ENCODE assay signal across 1 cellular context in the genomic region with DNA sequence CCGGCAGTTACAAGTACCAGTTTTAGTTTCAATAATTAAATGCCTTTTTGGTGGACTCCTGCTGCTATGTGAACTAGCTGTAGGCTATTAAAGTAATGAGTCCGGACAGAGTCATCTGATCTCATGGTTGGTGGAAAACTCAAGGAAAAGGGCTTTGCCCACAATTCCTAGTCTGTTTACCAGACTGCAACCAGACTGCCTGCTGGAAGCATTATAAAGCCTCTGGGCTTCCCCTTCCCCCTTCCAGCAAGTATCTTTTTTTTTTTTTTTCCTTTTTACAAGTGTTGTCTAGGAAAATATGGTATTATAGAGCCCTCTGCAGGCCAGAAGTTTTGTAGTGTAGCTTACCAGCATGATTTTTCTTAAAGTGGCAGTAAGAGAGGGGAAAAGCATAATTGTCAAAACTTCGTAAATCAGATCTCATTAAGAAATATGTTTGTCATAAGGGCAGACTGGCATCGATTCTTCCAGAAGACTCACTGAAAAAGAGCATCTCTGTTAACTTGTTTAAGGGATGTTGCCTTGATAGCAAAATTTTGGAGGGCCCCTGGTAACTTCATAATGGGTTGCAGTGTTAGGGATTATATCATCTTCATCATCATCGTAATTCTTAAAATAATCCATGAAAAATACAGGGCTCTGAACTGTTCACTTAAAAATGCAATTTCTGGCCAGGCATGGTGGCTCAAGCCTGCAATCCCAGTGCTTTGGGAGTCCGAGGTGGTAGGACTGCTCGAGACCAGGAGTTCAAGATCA.
TF ChIP-seq lines count a peak whose summit lies in the region.

No MANE protein-coding gene starts in this region.

TF ChIP-seq in HEK293, 187 proteins besides CTCF, POLR2A, EP300 and RAD21 (continued from another document):
- TF ChIP-seq, protein P1, sequence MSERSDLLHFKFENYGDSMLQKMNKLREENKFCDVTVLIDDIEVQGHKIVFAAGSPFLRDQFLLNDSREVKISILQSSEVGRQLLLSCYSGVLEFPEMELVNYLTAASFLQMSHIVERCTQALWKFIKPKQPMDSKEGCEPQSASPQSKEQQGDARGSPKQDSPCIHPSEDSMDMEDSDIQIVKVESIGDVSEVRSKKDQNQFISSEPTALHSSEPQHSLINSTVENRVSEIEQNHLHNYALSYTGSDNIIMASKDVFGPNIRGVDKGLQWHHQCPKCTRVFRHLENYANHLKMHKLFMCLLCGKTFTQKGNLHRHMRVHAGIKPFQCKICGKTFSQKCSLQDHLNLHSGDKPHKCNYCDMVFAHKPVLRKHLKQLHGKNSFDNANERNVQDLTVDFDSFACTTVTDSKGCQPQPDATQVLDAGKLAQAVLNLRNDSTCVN (tag by site-specific recombination; optimal IDR thresholded peaks at IDR 0.05): no peak
- TF ChIP-seq ZNF202 (tag by site-specific recombination; IDR thresholded peaks at IDR 0.05; ENCODE audit: borderline replicate concordance) (no peak), ZNF184 (tag by site-specific recombination; IDR thresholded peaks at IDR 0.05) (no peak)
